Comparison of ENCODE assay signal across 27 cellular contexts in the genomic region with DNA sequence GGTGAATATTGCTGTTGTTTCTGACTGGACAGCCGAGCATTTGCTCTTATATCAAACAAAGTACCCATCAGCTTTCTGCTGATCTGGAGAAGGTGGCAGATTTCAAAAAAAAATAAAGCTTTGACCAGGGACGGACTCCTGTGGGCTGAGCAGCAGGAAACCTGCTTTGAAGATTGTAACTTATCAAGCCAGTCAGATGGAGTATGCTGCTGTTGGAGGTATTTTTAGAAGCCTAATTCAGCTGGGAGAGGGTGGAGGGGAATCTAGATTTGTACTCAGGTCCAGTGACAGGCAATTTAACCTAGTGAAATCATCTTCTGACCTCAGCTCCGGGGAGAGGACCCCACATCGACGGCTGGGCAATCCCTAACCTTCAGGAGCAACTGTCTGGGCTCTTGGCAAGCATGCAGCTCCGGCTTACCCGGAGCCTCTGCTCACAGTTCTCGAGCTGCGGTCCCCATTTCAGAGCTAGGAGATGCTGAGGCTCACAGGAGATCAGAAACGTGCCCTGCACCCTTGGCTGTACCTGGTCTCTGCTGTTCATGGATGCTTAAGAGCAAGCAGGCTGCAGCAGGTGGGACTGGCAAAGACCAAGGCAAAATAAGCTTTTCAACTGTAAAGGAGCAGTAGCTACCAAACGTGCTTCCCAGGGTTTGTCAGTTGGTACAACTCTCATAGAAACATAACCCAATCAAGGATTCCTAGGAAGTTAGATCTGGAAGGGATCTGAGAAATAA.
"Had no signal": no experiment of that assay in that cellular context is flagged by ENCODE, and none has a peak within 500 bp of the region (broad histone marks: within the 10 kb centered on the region; RNA-seq: fewer than 3 reads in every experiment).

No MANE protein-coding gene starts in this region.

- H3K4me3 Mint-ChIP-seq: activated CD8-positive, alpha-beta T cell treated with anti-CD3 and anti-CD28 coated beads for 36 hours; activated naive CD8-positive, alpha-beta T cell treated with anti-CD3 and anti-CD28 coated beads, Interleukin-2, amount 10 ng/mL, durations not matched to agents 7 days and 5 days; T-helper 1 cell treated with Interleukin-12 subunit alpha and Interleukin-12 subunit beta and Interleukin-4 antibody, amounts not matched to agents 30 μg/mL and 1 μg/mL, for 36 hours had no signal

- H3K36me3 ChIP-seq: adrenal gland, MG63, SJSA1, WERI-Rb-1 had no signal

- H3K4me1 ChIP-seq: adrenal gland, SJSA1 had no signal

- H3K27me3 ChIP-seq: SJSA1 had no signal

- H3K27ac Mint-ChIP-seq: activated CD8-positive, alpha-beta T cell treated with anti-CD3 and anti-CD28 coated beads for 36 hours; activated naive CD8-positive, alpha-beta T cell treated with anti-CD3 and anti-CD28 coated beads, Interleukin-2, amount 10 ng/mL, durations not matched to agents 7 days and 5 days; T-helper 1 cell treated with Interleukin-12 subunit alpha and Interleukin-12 subunit beta and Interleukin-4 antibody, amounts not matched to agents 30 μg/mL and 1 μg/mL, for 36 hours had no signal

- H3K36me3 Mint-ChIP-seq: activated naive CD8-positive, alpha-beta T cell treated with anti-CD3 and anti-CD28 coated beads, Interleukin-2, amount 10 ng/mL, durations not matched to agents 7 days and 5 days had no signal

- H3K4me3 ChIP-seq: adrenal gland, MG63, SJSA1 had no signal

- H3K9me3 Mint-ChIP-seq: activated CD8-positive, alpha-beta T cell treated with anti-CD3 and anti-CD28 coated beads for 36 hours; T-helper 1 cell treated with Interleukin-12 subunit alpha and Interleukin-12 subunit beta and Interleukin-4 antibody, amounts not matched to agents 30 μg/mL and 1 μg/mL, for 36 hours had no signal

- H3K4me1 Mint-ChIP-seq: activated naive CD8-positive, alpha-beta T cell treated with anti-CD3 and anti-CD28 coated beads, Interleukin-2, amount 10 ng/mL, durations not matched to agents 7 days and 5 days had no signal

- ATAC-seq: activated CD4-positive, CD25-positive, alpha-beta regulatory T cell treated with anti-CD3 and anti-CD28 coated beads, Interleukin-2, amount 50 U/mL, for 24 hours; activated CD8-positive, alpha-beta T cell treated with anti-CD3 and anti-CD28 coated beads for 36 hours; Panc1 had no signal

- H3K27ac ChIP-seq: adrenal gland, SJSA1, WERI-Rb-1 had no signal

- DNase-seq: activated CD4-positive, alpha-beta T cell treated with anti-CD3 and anti-CD28 coated beads for 4 hours; activated CD8-positive, alpha-beta memory T cell treated with anti-CD3 and anti-CD28 coated beads, Interleukin-2, amount 50 U/mL, for 48 hours; activated CD8-positive, alpha-beta T cell treated with anti-CD3 and anti-CD28 coated beads for 36 hours; activated naive CD4-positive, alpha-beta T cell treated with anti-CD3 and anti-CD28 coated beads, Interleukin-2, amount 50 U/mL, for 16 hours; activated naive CD8-positive, alpha-beta T cell treated with anti-CD3 and anti-CD28 coated beads, Interleukin-2, amount 10 ng/mL, durations not matched to agents 7 days and 5 days; activated T-cell treated with anti-CD3 and anti-CD28 coated beads, Interleukin-2, amount 50 U/mL, for 1 hour; adrenal gland; anterior cingulate cortex; central memory CD4-positive, alpha-beta T cell; MG63; MV-4-11; NCI-H1092 treated with DMSO at 0.1 percent for 48 hours; NCI-H1436; NCI-H1694 treated with DMSO at 0.1 percent for 48 hours; NCI-H2029 treated with DMSO at 0.1 percent for 48 hours; NCI-H345; NCI-H510A; NCI-H69; NK-92 treated with Interleukin-12 subunit alpha and Interleukin-12 subunit beta, amount 100 ng/mL, for 24 hours; OCI-M1; RPMI8226; SHP77; WERI-Rb-1 had no signal

- H3K9me3 ChIP-seq: adrenal gland, MG63, SJSA1 had no signal
